ENCODE assay signal across 10 cellular contexts in the genomic region with DNA sequence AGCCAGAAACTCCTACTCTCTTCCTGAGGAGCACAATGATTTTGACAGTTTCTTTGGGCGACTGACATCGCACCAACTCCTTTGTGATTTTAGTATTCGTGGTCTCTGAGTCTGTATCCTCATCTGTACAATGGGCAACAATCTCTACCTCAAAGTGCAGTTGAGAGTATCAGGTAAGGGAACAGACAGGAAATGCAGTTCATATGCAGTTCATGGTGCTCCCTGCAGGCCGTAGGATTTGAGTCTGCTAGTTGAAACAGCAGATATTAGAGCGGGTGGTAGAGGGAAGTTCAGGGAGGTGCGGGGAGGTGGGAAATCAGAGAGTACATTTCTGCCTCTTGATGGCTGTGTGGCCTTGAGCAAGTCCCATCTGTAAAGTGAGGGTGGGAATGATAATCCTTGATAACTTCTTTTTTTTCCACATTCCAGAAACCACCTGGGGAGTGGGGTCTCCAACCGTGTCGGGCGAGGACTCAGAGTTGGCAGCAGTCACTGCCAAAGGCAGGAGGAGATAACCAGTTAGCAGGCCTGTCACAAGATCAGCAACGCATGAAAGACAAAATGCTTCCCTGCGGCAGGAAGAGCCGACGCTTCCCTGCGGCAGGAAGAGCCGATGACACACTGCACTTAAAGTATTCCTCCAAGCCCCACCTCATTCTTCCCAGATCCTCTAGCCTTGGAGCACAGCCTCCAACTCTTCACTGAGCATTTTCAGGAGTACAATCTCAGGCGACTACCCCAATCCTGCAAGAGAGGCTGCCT. TPM values are rescaled to one million over a fixed set of nuclear protein-coding genes. Genes with fewer than 3 reads are reported as not detected.
A peak's percentile ranks its signal among the peaks of the same experiment; 100 is the strongest.
DNase-seq lines count a peak whose midpoint lies in the region; ATAC-seq and TF ChIP-seq lines count a peak whose summit lies in the region.
"Had no signal": no experiment of that assay in that cellular context is flagged by ENCODE, and none has a peak within 500 bp of the region (broad histone marks: within the 10 kb centered on the region; RNA-seq: fewer than 3 reads in every experiment).

No MANE protein-coding gene starts in this region.

- H3K4me3 ChIP-seq in fibroblast of pulmonary artery (replicated peaks; ENCODE audit: low read depth, low read length) = no peak overlapping the region

- intact Hi-C loops in activated CD4-positive, alpha-beta T cell treated with anti-CD3 and anti-CD28 coated beads, Interleukin-2, amount 10 ng/mL, durations not matched to agents 24 days and 14 days (cut with micrococcal nuclease) = no loop called here
- intact Hi-C loops in sciatic nerve (cut with DNase I) = no loop called here

- peaks cover 13% of the 10 kb centered on the region for H3K27me3 Mint-ChIP-seq in activated CD4-positive, alpha-beta T cell treated with anti-CD3 and anti-CD28 coated beads, Interleukin-2, amount 10 ng/mL, durations not matched to agents 24 days and 14 days

- peaks cover 31% of the 10 kb centered on the region for H3K4me1 Mint-ChIP-seq in activated CD4-positive, alpha-beta T cell treated with anti-CD3 and anti-CD28 coated beads, Interleukin-2, amount 10 ng/mL, durations not matched to agents 24 days and 14 days

- TF ChIP-seq CTCF in RWPE1 (conservative IDR thresholded peaks at IDR 0.05; ENCODE audit: low read depth) (no peak), fibroblast of pulmonary artery (IDR thresholded peaks at IDR 0.05; ENCODE audit: low read length, missing control alignments) (peak; percentile 17)

- H3K9me3 Mint-ChIP-seq in activated CD4-positive, alpha-beta T cell treated with anti-CD3 and anti-CD28 coated beads, Interleukin-2, amount 10 ng/mL, durations not matched to agents 24 days and 14 days = no peaks in the 10 kb centered on the region
- H3K9me3 Mint-ChIP-seq: activated CD4-positive, alpha-beta memory T cell treated with anti-CD3 and anti-CD28 coated beads for 36 hours had no signal

- CTCF ChIA-PET in RWPE1 (lab: Yijun Ruan, JAX) = no interaction called here

- DNase-seq in activated CD4-positive, alpha-beta T cell treated with anti-CD3 and anti-CD28 coated beads, Interleukin-2, amount 10 ng/mL, durations not matched to agents 24 days and 14 days = no peak
- DNase-seq in activated CD4-positive, alpha-beta T cell treated with anti-CD3 and anti-CD28 coated beads, Interleukin-2, amount 50 U/mL, for 48 hours = no peak
- peak; percentile 80 for DNase-seq in RWPE1 (ENCODE audit: low spot score)
- peak; percentile 71 for DNase-seq in fibroblast of pulmonary artery (ENCODE audit: low read depth)
- no peak for DNase-seq in sciatic nerve (ENCODE audit: low spot score)
- no peak for DNase-seq in NCI-H524 treated with DMSO at 0.1 percent for 48 hours (lab: John Stamatoyannopoulos, UW)
- no peak for DNase-seq in hypothalamus (lab: John Stamatoyannopoulos, UW)
- DNase-seq: activated CD4-positive, alpha-beta memory T cell treated with anti-CD3 and anti-CD28 coated beads for 36 hours; midbrain had no signal

- H3K27ac ChIP-seq in RWPE1 = peak overlapping the region; percentile 64

- H3K4me3 Mint-ChIP-seq in activated CD4-positive, alpha-beta T cell treated with anti-CD3 and anti-CD28 coated beads, Interleukin-2, amount 10 ng/mL, durations not matched to agents 24 days and 14 days = no peak overlapping the region
- H3K4me3 Mint-ChIP-seq: activated CD4-positive, alpha-beta memory T cell treated with anti-CD3 and anti-CD28 coated beads for 36 hours had no signal

- POLR2A ChIA-PET in RWPE1 (lab: Yijun Ruan, JAX; ENCODE audit: low non-redundant PET) = no interaction called here

- peak overlapping the region; percentile 16 for H3K27ac Mint-ChIP-seq in activated CD4-positive, alpha-beta T cell treated with anti-CD3 and anti-CD28 coated beads, Interleukin-2, amount 10 ng/mL, durations not matched to agents 24 days and 14 days
- H3K27ac Mint-ChIP-seq: activated CD4-positive, alpha-beta memory T cell treated with anti-CD3 and anti-CD28 coated beads for 36 hours had no signal

- H3K36me3 Mint-ChIP-seq in activated CD4-positive, alpha-beta T cell treated with anti-CD3 and anti-CD28 coated beads, Interleukin-2, amount 10 ng/mL, durations not matched to agents 24 days and 14 days (ENCODE audit: low read depth) = no peaks in the 10 kb centered on the region
- H3K36me3 Mint-ChIP-seq: activated CD4-positive, alpha-beta memory T cell treated with anti-CD3 and anti-CD28 coated beads for 36 hours had no signal

- peak; percentile 42 for ATAC-seq in sciatic nerve
- ATAC-seq in HG03520 (IDR thresholded peaks at IDR 0.05; ENCODE audit: unreplicated experiment) = no peak

RNA-seq across cellular contexts. Expression of gene NEK6, which starts 6.0 kb away (rescaled TPM):
- 26.4 and 32.5 TPM in 2 replicates for total RNA-seq in activated CD4-positive, alpha-beta T cell treated with anti-CD3 and anti-CD28 coated beads, Interleukin-2, amount 10 ng/mL, durations not matched to agents 24 days and 14 days
- 103 TPM for total RNA-seq in sciatic nerve

Comparison
In these comparisons a context has a peak if more than half of its experiments do, and no peak if none do; other contexts are left out.
1. DNase-seq: peak in RWPE1 (single experiment) and fibroblast of pulmonary artery (single experiment); none in activated CD4-positive, alpha-beta T cell treated with anti-CD3 and anti-CD28 coated beads, Interleukin-2, amount 10 ng/mL, durations not matched to agents 24 days and 14 days (single experiment), activated CD4-positive, alpha-beta T cell treated with anti-CD3 and anti-CD28 coated beads, Interleukin-2, amount 50 U/mL, for 48 hours (0 of 2), sciatic nerve (single experiment), NCI-H524 treated with DMSO at 0.1 percent for 48 hours (single experiment) and hypothalamus (0 of 51).